Comparison of ENCODE assay signal across 8 cellular contexts in the genomic region with DNA sequence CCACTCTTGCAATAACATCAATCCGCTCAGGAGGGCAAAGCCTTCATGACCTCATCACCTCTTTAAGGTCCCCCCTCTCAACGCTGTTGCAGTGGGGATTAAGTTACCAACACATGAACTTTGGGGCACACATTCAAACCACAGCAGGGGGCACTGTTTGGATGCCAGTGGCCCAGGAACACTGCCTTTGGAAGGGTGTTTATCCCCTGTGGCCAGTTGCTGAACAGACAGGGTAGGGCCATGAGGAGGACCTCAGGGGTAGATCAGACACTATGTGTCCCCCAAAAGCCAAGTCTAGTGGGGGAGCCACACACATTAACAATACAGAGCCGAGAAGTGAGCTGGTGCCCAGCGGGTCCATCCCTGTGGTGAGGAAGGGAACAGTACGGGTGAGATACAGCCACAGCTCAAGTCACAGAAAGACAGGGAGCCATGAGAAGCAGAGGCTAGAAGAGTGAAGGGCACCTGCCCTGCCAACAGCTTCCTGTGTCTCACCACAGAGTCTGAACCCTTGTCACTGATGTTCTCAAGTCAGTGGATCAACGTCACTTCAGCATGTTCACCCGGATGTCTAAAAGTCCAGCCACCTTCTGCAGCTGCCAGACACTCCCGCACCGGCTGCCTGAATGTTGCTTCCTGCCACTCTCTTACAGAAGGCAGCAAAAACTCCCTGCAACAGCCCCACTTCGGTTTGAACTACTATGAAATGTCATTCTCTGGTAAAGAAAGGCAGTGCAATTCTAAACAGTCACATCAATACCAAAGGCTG. TPM values are rescaled to one million over a fixed set of nuclear protein-coding genes. Genes with fewer than 3 reads are reported as not detected.
A peak's percentile ranks its signal among the peaks of the same experiment; 100 is the strongest.
DNase-seq lines count a peak whose midpoint lies in the region; ATAC-seq and TF ChIP-seq lines count a peak whose summit lies in the region.

No MANE protein-coding gene starts in this region.

- peak; percentile 32; the same call in 1 of the 2 replicates for TF ChIP-seq RAD21 in SK-N-SH (IDR thresholded peaks at IDR 0.05; ENCODE audit: low read length)

- peak overlapping the region; percentile 92 for H3K27ac Mint-ChIP-seq in activated naive CD8-positive, alpha-beta T cell

- peaks cover 0 to 12% of the 10 kb centered on the region in 2 experiments; a peak in 1 of 4 replicates for H3K4me1 ChIP-seq in SK-N-SH (ENCODE audit: control insufficient read depth in 1 of 2, insufficient read depth in 2 of 2, low read depth in 1 of 2, low read length in 1 of 2)

- H3K36me3 Mint-ChIP-seq in activated naive CD8-positive, alpha-beta T cell: no peaks in the 10 kb centered on the region

- POLR2A ChIA-PET in SK-N-SH (lab: Yijun Ruan, JAX): no interaction called here

- H4K20me1 ChIP-seq in SK-N-SH (ENCODE audit: insufficient read depth): no peaks in the 10 kb centered on the region

- H3K9me3 ChIP-seq in SK-N-SH: no peaks in the 10 kb centered on the region

- H3K9me3 Mint-ChIP-seq in activated naive CD8-positive, alpha-beta T cell (ENCODE audit: low read depth): no peaks in the 10 kb centered on the region

- no peak overlapping the region for H3K4me3 ChIP-seq in SK-N-SH (ENCODE audit: low read depth in 2 of 2, low read length in 1 of 2)

- H3F3A ChIP-seq in SK-N-SH (replicated peaks; ENCODE audit: insufficient read depth): no peaks in the 10 kb centered on the region

- H3K27me3 Mint-ChIP-seq in activated naive CD8-positive, alpha-beta T cell: no peaks in the 10 kb centered on the region

- DNase-seq in DMS53 treated with DMSO at 0.1 percent for 48 hours (lab: John Stamatoyannopoulos, UW; ENCODE audit: unreplicated experiment): peak; percentile 9
- no peak for DNase-seq in SK-N-SH
- DNase-seq in stimulated activated CD4-positive, alpha-beta T cell treated with anti-CD3 and anti-CD28 coated beads, Interleukin-1b, Interleukin-23, amount 100 ng/mL, for 4 hours (ENCODE audit: low read depth in 2 of 2): peak; percentile 19 to 55
- no peak for DNase-seq in DMS79 (lab: John Stamatoyannopoulos, UW)
- DNase-seq in NCI-H2196 treated with DMSO at 0.1 percent for 48 hours (lab: John Stamatoyannopoulos, UW; ENCODE audit: unreplicated experiment): no peak
- no peak for DNase-seq in medulla oblongata (ENCODE audit: extremely low spot score)

- no peak for TF ChIP-seq EP300 in SK-N-SH (IDR thresholded peaks at IDR 0.05; ENCODE audit: borderline replicate concordance in 1 of 2, low read depth in 1 of 2, low read length in 1 of 2)

- H3K36me3 ChIP-seq in SK-N-SH (replicated peaks in 1 of 2; ENCODE audit: control insufficient read depth in 1 of 2, insufficient read depth in 2 of 2, low read length in 1 of 2): no peaks in the 10 kb centered on the region

- CTCF ChIA-PET in SK-N-SH (lab: Yijun Ruan, JAX): interaction anchor here (1.1 kb wide), 1 partner anchor 62 kb away, joined by 3 read pairs; no protein-coding TSS in a partner anchor

- no peak for TF ChIP-seq CTCF in SK-N-SH (IDR thresholded peaks at IDR 0.05)

- no peaks in the 10 kb centered on the region for H3K27me3 ChIP-seq in SK-N-SH (ENCODE audit: insufficient read depth)

- peaks cover 37% of the 10 kb centered on the region for H3K4me1 Mint-ChIP-seq in activated naive CD8-positive, alpha-beta T cell (ENCODE audit: low read depth)

- H3K27ac ChIP-seq in SK-N-SH (ENCODE audit: low read depth in 2 of 2, low read length in 1 of 2): no peak overlapping the region

- H3K4me3 Mint-ChIP-seq in activated naive CD8-positive, alpha-beta T cell: peak overlapping the region; percentile 66

- no peak overlapping the region for H2AFZ ChIP-seq in SK-N-SH (ENCODE audit: low read depth)

- H3K4me2 ChIP-seq in SK-N-SH: no peak overlapping the region

- H3K79me2 ChIP-seq in SK-N-SH (ENCODE audit: insufficient read depth): no peaks in the 10 kb centered on the region

- 79% methylated on average over 10 of the region's 10 CpGs for WGBS in SK-N-SH (ENCODE audit: low lambda C conversion rate)

- no peak overlapping the region for H3K9ac ChIP-seq in SK-N-SH

- peak; percentile 85 for ATAC-seq in GM21737 (IDR thresholded peaks at IDR 0.05; ENCODE audit: unreplicated experiment)

- no peaks in the 10 kb centered on the region for H3K9me2 ChIP-seq in SK-N-SH

TF ChIP-seq in SK-N-SH, 30 proteins besides CTCF, POLR2A, EP300 and RAD21:
- peak; percentile 12; the same call in 1 of the 2 replicates for TF ChIP-seq SMC3 (IDR thresholded peaks at IDR 0.05; ENCODE audit: low read depth, low read length)
- TF ChIP-seq, protein P1, sequence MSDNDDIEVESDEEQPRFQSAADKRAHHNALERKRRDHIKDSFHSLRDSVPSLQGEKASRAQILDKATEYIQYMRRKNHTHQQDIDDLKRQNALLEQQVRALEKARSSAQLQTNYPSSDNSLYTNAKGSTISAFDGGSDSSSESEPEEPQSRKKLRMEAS (IDR thresholded peaks at IDR 0.05; ENCODE audit: low read depth): no peak

RNA-seq across cellular contexts. Expression of a gene that starts 19.9 kb away (rescaled TPM):
- 38.6 and 42.2 TPM in 2 replicates for polyA plus RNA-seq in SK-N-SH (2012; rRNA removed)
- polyA plus RNA-seq in SK-N-SH (2012; cell fraction: cytosol; rRNA removed): 17.3 and 28.2 TPM in 2 replicates
- 58.8 and 62.0 TPM in 2 replicates for polyA plus RNA-seq in SK-N-SH (2012; cell fraction: nucleus; rRNA removed)

RNA-seq across cellular contexts. Expression of a gene that starts 39.8 kb away (rescaled TPM):
- 6.3 and 6.4 TPM in 2 replicates for polyA plus RNA-seq in SK-N-SH (2012; rRNA removed)
- 4.0 and 4.4 TPM in 2 replicates for polyA plus RNA-seq in SK-N-SH (2012; cell fraction: cytosol; rRNA removed)
- polyA plus RNA-seq in SK-N-SH (2012; cell fraction: nucleus; rRNA removed): 15.3 and 15.8 TPM in 2 replicates

RNA-seq across cellular contexts. Expression of a gene that starts 39.8 kb away (rescaled TPM):
- polyA plus RNA-seq in SK-N-SH (2012; rRNA removed): 0.67 and 1.2 TPM in 2 replicates
- polyA plus RNA-seq in SK-N-SH (2012; cell fraction: cytosol; rRNA removed): 0.31 and 0.38 TPM in 2 replicates
- polyA plus RNA-seq in SK-N-SH (2012; cell fraction: nucleus; rRNA removed): 4.2 and 4.9 TPM in 2 replicates

Comparison
In these comparisons a context has a peak if more than half of its experiments do, and no peak if none do; other contexts are left out.
1. DNase-seq: peak in DMS53 treated with DMSO at 0.1 percent for 48 hours (single experiment) and stimulated activated CD4-positive, alpha-beta T cell treated with anti-CD3 and anti-CD28 coated beads, Interleukin-1b, Interleukin-23, amount 100 ng/mL, for 4 hours (2 of 2); none in SK-N-SH (single experiment), DMS79 (single experiment), NCI-H2196 treated with DMSO at 0.1 percent for 48 hours (single experiment) and medulla oblongata (single experiment).